ENCODE assay signal across 22 cellular contexts in genomic region chr5:9295466-9295801, GRCh38.
"Had no signal": no experiment of that assay in that cellular context is flagged by ENCODE, and none has a peak within 500 bp of the region (broad histone marks: within the 10 kb centered on the region; RNA-seq: fewer than 3 reads in every experiment).

No MANE protein-coding gene starts in this region.

- H3K9me3 Mint-ChIP-seq: mesothelial cell of epicardium had no signal

- H3K27ac Mint-ChIP-seq: mesothelial cell of epicardium; natural killer cell treated with Interleukin-12 subunit alpha and Interleukin-12 subunit beta and Interleukin-15 and Interleukin-18, amount 100 ng/mL, for 72 hours; progenitor cell of endocrine pancreas; stimulated activated naive B cell treated with anti-CD40 and anti-IgM and Interleukin-4, amounts not matched to agents 10 μg/mL and 1 μg/mL and 100 μg/mL, for 72 hours; stimulated activated naive CD8-positive, alpha-beta T cell treated with anti-CD3 and anti-CD28 coated beads, Interleukin-15, Interleukin-2, amounts not matched to agents 100 ng/mL and 50 ng/mL, for 24 hours had no signal

- H3K4me3 Mint-ChIP-seq: mesothelial cell of epicardium; naive B cell; natural killer cell treated with Interleukin-12 subunit alpha and Interleukin-12 subunit beta and Interleukin-15 and Interleukin-18, amount 100 ng/mL, for 72 hours; neural crest cell; stimulated activated naive B cell treated with anti-CD40 and anti-IgM and Interleukin-4, amounts not matched to agents 10 μg/mL and 1 μg/mL and 100 μg/mL, for 72 hours; stimulated activated naive CD8-positive, alpha-beta T cell treated with anti-CD3 and anti-CD28 coated beads, Interleukin-15, Interleukin-2, amounts not matched to agents 100 ng/mL and 50 ng/mL, for 24 hours had no signal

- ATAC-seq: left cardiac atrium; left lung; mucosa of descending colon; natural killer cell treated with Interleukin-12 subunit alpha and Interleukin-12 subunit beta and Interleukin-15 and Interleukin-18, amount 100 ng/mL, for 72 hours; right lobe of liver; stimulated activated naive B cell treated with anti-CD40 and anti-IgM and Interleukin-4, amounts not matched to agents 10 μg/mL and 1 μg/mL and 100 μg/mL, for 72 hours; upper lobe of right lung had no signal

- H3K27ac ChIP-seq: coronary artery, left lung, parathyroid adenoma, right lobe of liver, thoracic aorta, tibial nerve, upper lobe of right lung, uterus had no signal

- DNase-seq: effector CD4-positive, alpha-beta T cell; left cardiac atrium; left lung; mesenchymal stem cell; mucosa of descending colon; naive B cell; right lobe of liver; small intestine; stimulated activated CD4-positive, alpha-beta T cell treated with anti-CD3 and anti-CD28 coated beads, Interleukin-15, amount 100 ng/mL, for 24 hours; stimulated activated CD4-positive, alpha-beta T cell treated with anti-CD3 and anti-CD28 coated beads, Interleukin-2, amount 100 ng/mL, for 48 hours; stimulated activated naive B cell treated with anti-CD40 and anti-IgM and Interleukin-4, amounts not matched to agents 10 μg/mL and 1 μg/mL and 100 μg/mL, for 72 hours; upper lobe of right lung; uterus had no signal

- H3K4me1 Mint-ChIP-seq: mesothelial cell of epicardium; naive B cell; stimulated activated naive B cell treated with anti-CD40 and anti-IgM and Interleukin-4, amounts not matched to agents 10 μg/mL and 1 μg/mL and 100 μg/mL, for 72 hours had no signal

- H3K9ac ChIP-seq: parathyroid adenoma had no signal

- H3K4me1 ChIP-seq: left lung, parathyroid adenoma, right lobe of liver, tibial nerve, upper lobe of right lung, uterus had no signal

- H2AFZ ChIP-seq: parathyroid adenoma had no signal

- H3K36me3 Mint-ChIP-seq: mesothelial cell of epicardium; naive B cell; natural killer cell treated with Interleukin-12 subunit alpha and Interleukin-12 subunit beta and Interleukin-15 and Interleukin-18, amount 100 ng/mL, for 72 hours; stimulated activated naive B cell treated with anti-CD40 and anti-IgM and Interleukin-4, amounts not matched to agents 10 μg/mL and 1 μg/mL and 100 μg/mL, for 72 hours had no signal

- H3K27me3 Mint-ChIP-seq: naive B cell; natural killer cell treated with Interleukin-12 subunit alpha and Interleukin-12 subunit beta and Interleukin-15 and Interleukin-18, amount 100 ng/mL, for 72 hours; progenitor cell of endocrine pancreas; stimulated activated naive B cell treated with anti-CD40 and anti-IgM and Interleukin-4, amounts not matched to agents 10 μg/mL and 1 μg/mL and 100 μg/mL, for 72 hours; stimulated activated naive CD8-positive, alpha-beta T cell treated with anti-CD3 and anti-CD28 coated beads, Interleukin-15, Interleukin-2, amounts not matched to agents 100 ng/mL and 50 ng/mL, for 24 hours had no signal

- H3K79me2 ChIP-seq: parathyroid adenoma had no signal

- H3K4me3 ChIP-seq: coronary artery, left lung, mucosa of descending colon, right lobe of liver, thoracic aorta, tibial nerve, upper lobe of right lung, uterus had no signal

- H3K27me3 ChIP-seq: left lung, right lobe of liver, tibial nerve, upper lobe of right lung, uterus had no signal

- H3K36me3 ChIP-seq: left lung, right lobe of liver, thoracic aorta, tibial nerve, upper lobe of right lung, uterus had no signal

- H3K9me3 ChIP-seq: left lung, mucosa of descending colon, right lobe of liver, thoracic aorta, tibial nerve, upper lobe of right lung, uterus had no signal
